In the genomic region with DNA sequence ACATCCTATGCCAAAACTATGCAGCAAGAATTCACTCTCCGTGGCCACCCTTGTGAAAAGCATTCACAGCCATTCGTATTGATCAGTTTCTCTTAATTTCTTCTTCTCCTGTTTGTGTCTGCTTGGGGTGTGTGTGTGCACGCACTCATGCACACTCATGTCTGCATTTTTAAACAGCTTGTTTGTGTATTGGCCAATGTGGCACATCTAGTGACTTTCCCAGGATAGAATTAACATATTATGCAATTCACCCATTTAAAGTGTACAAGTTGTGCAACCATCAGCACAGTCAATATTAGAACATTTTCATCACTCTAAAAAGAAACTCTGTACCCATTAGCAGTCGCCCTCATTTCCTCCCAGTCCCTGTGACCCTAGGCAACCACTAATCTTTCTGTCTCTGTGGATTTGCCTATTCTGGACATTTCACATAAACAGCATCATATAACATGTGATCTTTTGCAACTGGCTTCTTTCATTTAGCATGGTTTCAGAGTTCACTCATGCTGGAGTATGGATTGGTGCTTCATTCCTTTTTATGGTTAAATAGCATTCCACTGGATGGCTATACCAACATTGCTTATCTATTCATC, we compare ENCODE assay signal across 1 cellular context.
A peak's percentile ranks its signal among the peaks of the same experiment; 100 is the strongest.
TF ChIP-seq lines count a peak whose summit lies in the region.

No MANE protein-coding gene starts in this region.

TF ChIP-seq in HepG2, 621 proteins besides CTCF, POLR2A, EP300 and RAD21 (continued from another document and continues in another):
- TF ChIP-seq ZNF770 (CRISPR knock-in tag; IDR thresholded peaks at IDR 0.05) (no peak; the same call in 1 of the 2 replicates), ZNF354B (CRISPR knock-in tag; IDR thresholded peaks at IDR 0.05) (no peak), ZNF432 (CRISPR knock-in tag; IDR thresholded peaks at IDR 0.05; ENCODE audit: borderline replicate concordance) (no peak), CAMTA2 (CRISPR knock-in tag; IDR thresholded peaks at IDR 0.05; ENCODE audit: borderline replicate concordance) (no peak), ATF5 (CRISPR knock-in tag; IDR thresholded peaks at IDR 0.05; ENCODE audit: low read depth) (peak; percentile 12; the same call in 1 of the 2 replicates), SMARCC2 (IDR thresholded peaks at IDR 0.05) (no peak), KDM6A (CRISPR knock-in tag; IDR thresholded peaks at IDR 0.05; ENCODE audit: low read depth) (peak; percentile 39; the same call in 1 of the 2 replicates), IRF2 (CRISPR knock-in tag; IDR thresholded peaks at IDR 0.05) (peak; percentile 79), FOXP4 (CRISPR knock-in tag; IDR thresholded peaks at IDR 0.05) (peak; percentile 92), ZBTB1 (CRISPR knock-in tag; IDR thresholded peaks at IDR 0.05; ENCODE audit: borderline replicate concordance) (no peak), ZSCAN20 (CRISPR knock-in tag; IDR thresholded peaks at IDR 0.05; ENCODE audit: borderline replicate concordance) (no peak), ZNF713 (CRISPR knock-in tag; IDR thresholded peaks at IDR 0.05) (no peak), MIER2 (CRISPR knock-in tag; IDR thresholded peaks at IDR 0.05) (peak; percentile 42; the same call in 1 of the 2 replicates), HNRNPK (IDR thresholded peaks at IDR 0.05; ENCODE audit: low read depth, low read length, poor library complexity, severe bottlenecking) (no peak), GLI4 (CRISPR knock-in tag; IDR thresholded peaks at IDR 0.05; ENCODE audit: borderline replicate concordance) (no peak), ZNF614 (CRISPR knock-in tag; IDR thresholded peaks at IDR 0.05; ENCODE audit: borderline replicate concordance) (peak; percentile 67; the same call in 1 of the 2 replicates), TRIM24 (CRISPR knock-in tag; IDR thresholded peaks at IDR 0.05) (peak; percentile 72; the same call in 1 of the 2 replicates), ATF1 (CRISPR knock-in tag; IDR thresholded peaks at IDR 0.05) (peak; percentile 23; the same call in 1 of the 2 replicates), MAFF (IDR thresholded peaks at IDR 0.05; ENCODE audit: low read depth, low read length) (peak; percentile 33; the same call in 1 of the 2 replicates), NFATC3 (CRISPR knock-in tag; IDR thresholded peaks at IDR 0.05) (no peak), ATAD3A (CRISPR knock-in tag; IDR thresholded peaks at IDR 0.05) (no peak), PAX8 (CRISPR knock-in tag; IDR thresholded peaks at IDR 0.05; ENCODE audit: borderline replicate concordance) (no peak), ZNF142 (CRISPR knock-in tag; IDR thresholded peaks at IDR 0.05) (no peak), SOX5 (CRISPR knock-in tag; IDR thresholded peaks at IDR 0.05; ENCODE audit: borderline replicate concordance) (peak; percentile 81; the same call in 1 of the 2 replicates), ASH2L (IDR thresholded peaks at IDR 0.05; ENCODE audit: insufficient read length, low read depth, low read length) (peak; percentile 48), ZBTB3 (CRISPR knock-in tag; IDR thresholded peaks at IDR 0.05; ENCODE audit: borderline replicate concordance, low read depth) (no peak), AKAP8 (CRISPR knock-in tag; IDR thresholded peaks at IDR 0.05) (no peak), ZNF264 (CRISPR knock-in tag; IDR thresholded peaks at IDR 0.05) (peak; percentile 85), GMEB1 (CRISPR knock-in tag; IDR thresholded peaks at IDR 0.05; ENCODE audit: borderline replicate concordance) (no peak; the same call in 1 of the 2 replicates), POLR2AphosphoS5 (IDR thresholded peaks at IDR 0.05; ENCODE audit: low read depth, low read length) (no peak), KAT7 (CRISPR knock-in tag; IDR thresholded peaks at IDR 0.05; ENCODE audit: borderline replicate concordance) (0 out of 2 replicates have a peak, but pooled peaks have one; percentile 50), ZNF674 (CRISPR knock-in tag; IDR thresholded peaks at IDR 0.05; ENCODE audit: low read depth) (no peak), TBP (CRISPR knock-in tag; IDR thresholded peaks at IDR 0.05) (no peak)
- TF ChIP-seq, protein P1, sequence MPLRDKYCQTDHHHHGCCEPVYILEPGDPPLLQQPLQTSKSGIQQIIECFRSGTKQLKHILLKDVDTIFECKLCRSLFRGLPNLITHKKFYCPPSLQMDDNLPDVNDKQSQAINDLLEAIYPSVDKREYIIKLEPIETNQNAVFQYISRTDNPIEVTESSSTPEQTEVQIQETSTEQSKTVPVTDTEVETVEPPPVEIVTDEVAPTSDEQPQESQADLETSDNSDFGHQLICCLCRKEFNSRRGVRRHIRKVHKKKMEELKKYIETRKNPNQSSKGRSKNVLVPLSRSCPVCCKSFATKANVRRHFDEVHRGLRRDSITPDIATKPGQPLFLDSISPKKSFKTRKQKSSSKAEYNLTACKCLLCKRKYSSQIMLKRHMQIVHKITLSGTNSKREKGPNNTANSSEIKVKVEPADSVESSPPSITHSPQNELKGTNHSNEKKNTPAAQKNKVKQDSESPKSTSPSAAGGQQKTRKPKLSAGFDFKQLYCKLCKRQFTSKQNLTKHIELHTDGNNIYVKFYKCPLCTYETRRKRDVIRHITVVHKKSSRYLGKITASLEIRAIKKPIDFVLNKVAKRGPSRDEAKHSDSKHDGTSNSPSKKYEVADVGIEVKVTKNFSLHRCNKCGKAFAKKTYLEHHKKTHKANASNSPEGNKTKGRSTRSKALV (CRISPR knock-in tag; IDR thresholded peaks at IDR 0.05), result 0 out of 2 replicates have a peak, but pooled peaks have one; percentile 41
- TF ChIP-seq, protein P2, sequence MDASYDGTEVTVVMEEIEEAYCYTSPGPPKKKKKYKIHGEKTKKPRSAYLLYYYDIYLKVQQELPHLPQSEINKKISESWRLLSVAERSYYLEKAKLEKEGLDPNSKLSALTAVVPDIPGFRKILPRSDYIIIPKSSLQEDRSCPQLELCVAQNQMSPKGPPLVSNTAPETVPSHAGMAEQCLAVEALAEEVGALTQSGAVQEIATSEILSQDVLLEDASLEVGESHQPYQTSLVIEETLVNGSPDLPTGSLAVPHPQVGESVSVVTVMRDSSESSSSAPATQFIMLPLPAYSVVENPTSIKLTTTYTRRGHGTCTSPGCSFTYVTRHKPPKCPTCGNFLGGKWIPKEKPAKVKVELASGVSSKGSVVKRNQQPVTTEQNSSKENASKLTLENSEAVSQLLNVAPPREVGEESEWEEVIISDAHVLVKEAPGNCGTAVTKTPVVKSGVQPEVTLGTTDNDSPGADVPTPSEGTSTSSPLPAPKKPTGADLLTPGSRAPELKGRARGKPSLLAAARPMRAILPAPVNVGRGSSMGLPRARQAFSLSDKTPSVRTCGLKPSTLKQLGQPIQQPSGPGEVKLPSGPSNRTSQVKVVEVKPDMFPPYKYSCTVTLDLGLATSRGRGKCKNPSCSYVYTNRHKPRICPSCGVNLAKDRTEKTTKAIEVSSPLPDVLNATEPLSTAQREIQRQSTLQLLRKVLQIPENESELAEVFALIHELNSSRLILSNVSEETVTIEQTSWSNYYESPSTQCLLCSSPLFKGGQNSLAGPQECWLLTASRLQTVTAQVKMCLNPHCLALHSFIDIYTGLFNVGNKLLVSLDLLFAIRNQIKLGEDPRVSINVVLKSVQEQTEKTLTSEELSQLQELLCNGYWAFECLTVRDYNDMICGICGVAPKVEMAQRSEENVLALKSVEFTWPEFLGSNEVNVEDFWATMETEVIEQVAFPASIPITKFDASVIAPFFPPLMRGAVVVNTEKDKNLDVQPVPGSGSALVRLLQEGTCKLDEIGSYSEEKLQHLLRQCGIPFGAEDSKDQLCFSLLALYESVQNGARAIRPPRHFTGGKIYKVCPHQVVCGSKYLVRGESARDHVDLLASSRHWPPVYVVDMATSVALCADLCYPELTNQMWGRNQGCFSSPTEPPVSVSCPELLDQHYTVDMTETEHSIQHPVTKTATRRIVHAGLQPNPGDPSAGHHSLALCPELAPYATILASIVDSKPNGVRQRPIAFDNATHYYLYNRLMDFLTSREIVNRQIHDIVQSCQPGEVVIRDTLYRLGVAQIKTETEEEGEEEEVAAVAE (CRISPR knock-in tag; IDR thresholded peaks at IDR 0.05; ENCODE audit: borderline replicate concordance), result no peak
- TF ChIP-seq, protein P3, sequence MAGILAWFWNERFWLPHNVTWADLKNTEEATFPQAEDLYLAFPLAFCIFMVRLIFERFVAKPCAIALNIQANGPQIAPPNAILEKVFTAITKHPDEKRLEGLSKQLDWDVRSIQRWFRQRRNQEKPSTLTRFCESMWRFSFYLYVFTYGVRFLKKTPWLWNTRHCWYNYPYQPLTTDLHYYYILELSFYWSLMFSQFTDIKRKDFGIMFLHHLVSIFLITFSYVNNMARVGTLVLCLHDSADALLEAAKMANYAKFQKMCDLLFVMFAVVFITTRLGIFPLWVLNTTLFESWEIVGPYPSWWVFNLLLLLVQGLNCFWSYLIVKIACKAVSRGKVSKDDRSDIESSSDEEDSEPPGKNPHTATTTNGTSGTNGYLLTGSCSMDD (CRISPR knock-in tag; IDR thresholded peaks at IDR 0.05), result no peak
- TF ChIP-seq, protein P4, sequence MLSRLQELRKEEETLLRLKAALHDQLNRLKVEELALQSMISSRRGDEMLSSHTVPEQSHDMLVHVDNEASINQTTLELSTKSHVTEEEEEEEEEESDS (CRISPR knock-in tag; IDR thresholded peaks at IDR 0.05; ENCODE audit: borderline replicate concordance), result no peak
